Comparison of ENCODE assay signal across 33 cellular contexts in the genomic region with DNA sequence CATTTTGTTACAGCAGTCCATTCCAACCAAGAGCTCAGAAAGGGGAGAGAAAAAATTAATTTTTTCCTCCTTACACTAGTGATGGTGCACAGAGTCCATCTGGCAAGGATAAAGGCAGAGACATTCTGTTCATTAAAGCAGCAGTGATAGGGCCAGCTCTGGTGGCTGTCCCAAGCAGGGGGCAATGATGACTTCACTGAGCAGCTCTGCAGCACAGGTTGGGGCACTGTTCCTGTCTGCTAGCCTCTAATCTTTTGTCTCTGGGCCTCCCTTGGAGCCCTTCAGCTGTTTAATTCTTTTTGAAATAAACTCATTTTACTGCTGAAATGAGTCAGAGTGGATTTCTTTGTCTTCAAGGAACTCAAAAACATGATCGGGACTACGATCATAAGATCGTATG.
"Had no signal": no experiment of that assay in that cellular context is flagged by ENCODE, and none has a peak within 500 bp of the region (broad histone marks: within the 10 kb centered on the region; RNA-seq: fewer than 3 reads in every experiment).

No MANE protein-coding gene starts in this region.

- H3K27me3 ChIP-seq: neutrophil, ovary, right lobe of liver, spleen, suprapubic skin, testis, tibial artery, transverse colon, upper lobe of right lung, uterus had no signal

- DNase-seq: naive thymus-derived CD8-positive, alpha-beta T cell; nephron progenitor cell; nucleus accumbens; ovary; posterior cingulate gyrus; psoas muscle; right cardiac atrium; right lobe of liver; spleen; stimulated activated CD4-positive, alpha-beta T cell treated with anti-CD3 and anti-CD28 coated beads, Interleukin-12 subunit alpha, Interleukin-12 subunit beta, amount 100 ng/mL, for 4 hours; stimulated activated CD4-positive, alpha-beta T cell treated with anti-CD3 and anti-CD28 coated beads, Interleukin-1b, Interleukin-23, amount 100 ng/mL, for 48 hours; stimulated activated CD4-positive, alpha-beta T cell treated with anti-CD3 and anti-CD28 coated beads, Interleukin-4, amount 100 ng/mL, for 1 hour; stimulated activated CD4-positive, alpha-beta T cell treated with anti-CD3 and anti-CD28 coated beads, Interleukin-4, amount 100 ng/mL, for 4 hours; stimulated activated CD8-positive, alpha-beta memory T cell treated with anti-CD3 and anti-CD28 coated beads, Interleukin-4, amount 100 ng/mL, for 48 hours; stimulated activated naive CD4-positive, alpha-beta T cell; stimulated activated naive CD8-positive, alpha-beta T cell treated with anti-CD3 and anti-CD28 coated beads, Interleukin-15, amount 100 ng/mL, for 72 hours; stimulated activated naive CD8-positive, alpha-beta T cell treated with anti-CD3 and anti-CD28 coated beads, Interleukin-15, Interleukin-2, amounts not matched to agents 100 U/mL and 50 U/mL, for 24 hours; substantia nigra; testis; tibial artery; transverse colon; upper lobe of right lung; uterus had no signal

- H3K4me1 ChIP-seq: parathyroid adenoma, right lobe of liver, spleen, suprapubic skin, testis, transverse colon, upper lobe of right lung, uterus had no signal

- H3K27ac ChIP-seq: neutrophil, ovary, parathyroid adenoma, psoas muscle, right lobe of liver, skin epidermis, spleen, suprapubic skin, testis, tibial artery, transverse colon, upper lobe of right lung, uterus had no signal

- H3K36me3 ChIP-seq: neutrophil, ovary, right lobe of liver, spleen, suprapubic skin, tibial artery, transverse colon, upper lobe of right lung, uterus had no signal

- H3K9me3 ChIP-seq: neutrophil, ovary, psoas muscle, right lobe of liver, suprapubic skin, testis, transverse colon, upper lobe of right lung, uterus had no signal

- H3K4me2 ChIP-seq: smooth muscle cell had no signal

- H3K4me3 ChIP-seq: ovary, psoas muscle, right lobe of liver, skin epidermis, smooth muscle cell, spleen, suprapubic skin, testis, tibial artery, transverse colon, upper lobe of right lung, uterus had no signal

- H2AFZ ChIP-seq: parathyroid adenoma had no signal

- H3K27me3 Mint-ChIP-seq: progenitor cell of endocrine pancreas, type B pancreatic cell had no signal

- H3K9ac ChIP-seq: parathyroid adenoma had no signal

- H3K27ac Mint-ChIP-seq: naive thymus-derived CD8-positive, alpha-beta T cell; natural killer cell treated with Interleukin-12 subunit alpha and Interleukin-12 subunit beta and Interleukin-15 and Interleukin-18, amount 100 ng/mL, for 72 hours; nephron progenitor cell; progenitor cell of endocrine pancreas; stimulated activated memory B cell treated with anti-CD40 and anti-IgM and Interleukin-4, amounts not matched to agents 10 μg/mL and 1 μg/mL and 100 μg/mL, for 72 hours; stimulated activated naive CD8-positive, alpha-beta T cell treated with anti-CD3 and anti-CD28 coated beads, Interleukin-15, amount 100 ng/mL, for 72 hours; type B pancreatic cell had no signal

- H3K4me3 Mint-ChIP-seq: naive thymus-derived CD8-positive, alpha-beta T cell; natural killer cell treated with Interleukin-12 subunit alpha and Interleukin-12 subunit beta and Interleukin-15 and Interleukin-18, amount 100 ng/mL, for 72 hours; nephron progenitor cell; neural crest cell; stimulated activated memory B cell treated with anti-CD40 and anti-IgM and Interleukin-4, amounts not matched to agents 10 μg/mL and 1 μg/mL and 100 μg/mL, for 72 hours; stimulated activated naive CD8-positive, alpha-beta T cell treated with anti-CD3 and anti-CD28 coated beads, Interleukin-15, amount 100 ng/mL, for 72 hours; type B pancreatic cell had no signal

- H3K79me2 ChIP-seq: parathyroid adenoma had no signal

- H3K4me1 Mint-ChIP-seq: neural crest cell; stimulated activated memory B cell treated with anti-CD40 and anti-IgM and Interleukin-4, amounts not matched to agents 10 μg/mL and 1 μg/mL and 100 μg/mL, for 72 hours; stimulated activated naive CD8-positive, alpha-beta T cell treated with anti-CD3 and anti-CD28 coated beads, Interleukin-15, amount 100 ng/mL, for 72 hours had no signal

- H3K36me3 Mint-ChIP-seq: type B pancreatic cell had no signal
